Comparison of ENCODE assay signal across 8 cellular contexts in genomic region chr1:54199151-54199764, GRCh38. TPM values are rescaled to one million over a fixed set of nuclear protein-coding genes. Genes with fewer than 3 reads are reported as not detected.
DNase-seq lines count a peak whose midpoint lies in the region; ATAC-seq and TF ChIP-seq lines count a peak whose summit lies in the region.

No MANE protein-coding gene starts in this region.

- peaks cover 15% of the 10 kb centered on the region for H3K36me3 ChIP-seq in MG63
- peaks cover 0 to 9% of the 10 kb centered on the region in 2 donors for H3K36me3 ChIP-seq in body of pancreas (replicated peaks in 1 of 2; ENCODE audit: insufficient read depth in 1 of 2, low read depth in 2 of 2)
- peaks cover 0 to 13% (median 5%) of the 10 kb centered on the region in 4 donors for H3K36me3 ChIP-seq in liver (ENCODE audit: control insufficient read depth in 4 of 4, insufficient read depth in 3 of 4, low read depth in 1 of 4, low read length in 3 of 4)
- peaks cover 0 to 31% (median 7%) of the 10 kb centered on the region in 3 donors for H3K36me3 ChIP-seq in tibial nerve

- ATAC-seq in body of pancreas, result no peak

- H3K4me1 ChIP-seq in body of pancreas (peaks cover 30% of the 10 kb centered on the region), liver (ENCODE audit: control insufficient read depth in 4 of 4, insufficient read depth in 4 of 4, low read length in 3 of 4) (peaks cover 0 to 38% (median 31%) of the 10 kb centered on the region in 4 donors), tibial nerve (peaks cover 0 to 38% (median 15%) of the 10 kb centered on the region in 4 donors)

- no peak for TF ChIP-seq RAD21 in liver (IDR thresholded peaks at IDR 0.05)

- H3K9ac ChIP-seq in liver (ENCODE audit: low read depth in 1 of 2, low read length in 2 of 2), result peak overlapping the region; percentile 31 to 75

- H3K27ac ChIP-seq in body of pancreas (peak overlapping the region in 3 of 4 donors; percentile 83 to 86 (median 84)), liver (ENCODE audit: low read depth in 1 of 2, low read length in 2 of 2) (peak overlapping the region; percentile 25 to 83), tibial nerve (peak overlapping the region; percentile 72 to 90 (median 79))

- intact Hi-C loops in body of pancreas (cut with DNase I), result no loop called here

- no peaks in the 10 kb centered on the region for H3K9me3 ChIP-seq in MG63
- H3K9me3 ChIP-seq in body of pancreas, result no peaks in the 10 kb centered on the region
- H3K9me3 ChIP-seq in liver (ENCODE audit: control insufficient read depth in 4 of 4, low read length in 3 of 4), result no peaks in the 10 kb centered on the region
- H3K9me3 ChIP-seq in tibial nerve, result no peaks in the 10 kb centered on the region

- peak; percentile 3 for DNase-seq in SIG-M5 treated with dmso at 0.1 percent for 504 hours (lab: John Stamatoyannopoulos, UW; ENCODE audit: unreplicated experiment)
- DNase-seq in SIG-M5 (lab: John Stamatoyannopoulos, UW), result no peak
- no peak for DNase-seq in MG63
- no peak for DNase-seq in body of pancreas
- peak in 1 of 2 donors; percentile 10 for DNase-seq in tibial nerve (ENCODE audit: low spot score in 2 of 2)
- no peak for DNase-seq in glomerular visceral epithelial cell (ENCODE audit: extremely low spot score)
- DNase-seq in activated effector memory CD4-positive, alpha-beta T cell treated with Interleukin-2 at 50 U/mL for 16 hours, result no peak

- TF ChIP-seq EP300 in tibial nerve (IDR thresholded peaks at IDR 0.05), result no peak

- TF ChIP-seq CTCF in body of pancreas (IDR thresholded peaks at IDR 0.05) (no peak), liver (IDR thresholded peaks at IDR 0.05; ENCODE audit: low read depth, low read length, missing input control) (no peak), tibial nerve (IDR thresholded peaks at IDR 0.05) (no peak)

- WGBS in body of pancreas, 2 donors, result 4% methylated on average over 15 to 17 of the region's 17 CpGs
- WGBS in liver, result 10% methylated on average over 17 of the region's 17 CpGs
- WGBS in tibial nerve, 2 donors, result 14 to 15% methylated on average over 17 of the region's 17 CpGs

- TF ChIP-seq POLR2A in body of pancreas (IDR thresholded peaks at IDR 0.05), result no peak
- no peak for TF ChIP-seq POLR2A in tibial nerve (IDR thresholded peaks at IDR 0.05)

- H3K4me3 ChIP-seq in MG63, result peak overlapping the region; percentile 88
- peak overlapping the region; percentile 95 to 99 for H3K4me3 ChIP-seq in body of pancreas
- peak overlapping the region; percentile 76 to 94 (median 80) for H3K4me3 ChIP-seq in liver (ENCODE audit: low read depth in 1 of 3, low read length in 3 of 3)
- H3K4me3 ChIP-seq in tibial nerve, result peak overlapping the region; percentile 66 to 95 (median 88)

- H3K27me3 ChIP-seq in MG63 (no peaks in the 10 kb centered on the region), body of pancreas (no peaks in the 10 kb centered on the region), liver (ENCODE audit: control insufficient read depth in 4 of 4, insufficient read depth in 4 of 4, low read length in 3 of 4) (no peaks in the 10 kb centered on the region), tibial nerve (no peaks in the 10 kb centered on the region)

TF ChIP-seq in liver, 16 proteins besides CTCF, POLR2A, EP300 and RAD21:
- TF ChIP-seq EGR1 (IDR thresholded peaks at IDR 0.05; ENCODE audit: low read depth in 2 of 2) (no peak), FOXA2 (IDR thresholded peaks at IDR 0.05) (peak; percentile 14)

RNA-seq across cellular contexts. Expression of gene CYB5RL, which starts 0.6 kb away (rescaled TPM):
- 4.7 and 6.3 TPM in 2 replicates for total RNA-seq in MG63 (2014; rRNA removed; shearing (Covaris generic); ENCODE audit: low replicate concordance)
- total RNA-seq in body of pancreas (10 to 100 TPM in 1 of 2 donors, 1 to 10 TPM in 1; 6.5 to 13.2 TPM), liver (1 to 10 TPM; 3.6 to 4.5 TPM), tibial nerve (1 to 10 TPM; 4.8 to 6.7 (median 5.5) TPM)
- polyA plus RNA-seq in liver, result 1 to 10 TPM; 1.5 TPM

RNA-seq across cellular contexts. Expression of gene MRPL37, which starts 0.7 kb away (rescaled TPM):
- total RNA-seq in MG63 (2014; rRNA removed; shearing (Covaris generic); ENCODE audit: low replicate concordance), result 124 and 142 TPM in 2 replicates
- total RNA-seq in body of pancreas (10 to 100 TPM; 34.9 to 41.8 TPM), liver (10 to 100 TPM; 34.7 to 52.5 TPM), tibial nerve (10 to 100 TPM; 39.5 to 60.6 (median 44.3) TPM)
- polyA plus RNA-seq in liver, result 100 to 1,000 TPM in 1 of 2 donors, 10 to 100 TPM in 1; 86.0 to 114 TPM

RNA-seq across cellular contexts. Expression of gene CDCP2, which starts 46.5 kb away (rescaled TPM):
- total RNA-seq in MG63 (2014; rRNA removed; shearing (Covaris generic); ENCODE audit: low replicate concordance), result not detected in 2 replicates
- total RNA-seq in body of pancreas, result not detected
- total RNA-seq in liver, result under 1 TPM in 1 of 2 donors, not detected in 1; under 0.01 TPM
- polyA plus RNA-seq in liver, result not detected
- under 1 TPM in 2 of 4 donors, not detected in 2; 0.30 to 0.44 TPM for total RNA-seq in tibial nerve
